Comparison of ENCODE assay signal across 31 cellular contexts in genomic region chr20:61535091-61535490, GRCh38.
"Had no signal": no experiment of that assay in that cellular context is flagged by ENCODE, and none has a peak within 500 bp of the region (broad histone marks: within the 10 kb centered on the region; RNA-seq: fewer than 3 reads in every experiment).

No MANE protein-coding gene starts in this region.

- H3K36me3 ChIP-seq: adrenal gland, brain microvascular endothelial cell, breast epithelium had no signal

- H3K4me3 ChIP-seq: adrenal gland, body of pancreas, breast epithelium had no signal

- H3K27ac ChIP-seq: adrenal gland, body of pancreas, brain microvascular endothelial cell, breast epithelium, VCaP had no signal

- H3K9me3 ChIP-seq: adrenal gland, body of pancreas, breast epithelium had no signal

- H3K27me3 ChIP-seq: adrenal gland, body of pancreas, brain microvascular endothelial cell had no signal

- FAIRE-seq: astrocyte, TTC549 had no signal

- H3K4me1 ChIP-seq: adrenal gland, body of pancreas, breast epithelium had no signal

- DNase-seq: activated B cell treated with CpG ODN at 0.5 μM for 24 hours; activated CD4-positive, alpha-beta memory T cell treated with anti-CD3 and anti-CD28 coated beads for 36 hours; activated CD4-positive, alpha-beta T cell treated with anti-CD3 and anti-CD28 coated beads for 4 hours; activated CD4-positive, alpha-beta T cell treated with anti-CD3 and anti-CD28 coated beads, Interleukin-2, amount 10 ng/mL, durations not matched to agents 24 days and 14 days; activated CD4-positive, alpha-beta T cell treated with anti-CD3 and anti-CD28 coated beads, Interleukin-2, amount 50 U/mL, for 1 hour; activated CD4-positive, alpha-beta T cell treated with anti-CD3 and anti-CD28 coated beads, Interleukin-2, amount 50 U/mL, for 4 hours; activated CD4-positive, CD25-positive, alpha-beta regulatory T cell treated with anti-CD3 and anti-CD28 coated beads, Interleukin-2, amount 50 U/mL, for 72 hours; activated CD8-positive, alpha-beta memory T cell treated with anti-CD3 and anti-CD28 coated beads, Interleukin-2, amount 50 U/mL, for 4 hours; activated CD8-positive, alpha-beta T cell treated with anti-CD3 and anti-CD28 coated beads for 36 hours; activated effector memory CD4-positive, alpha-beta T cell treated with anti-CD3 and anti-CD28 coated beads, Interleukin-2, amount 50 U/mL, for 16 hours; activated gamma-delta T cell treated with Interleukin-2 at 50 U/mL for 16 hours; activated naive CD4-positive, alpha-beta T cell; activated naive CD4-positive, alpha-beta T cell treated with anti-CD3 and anti-CD28 coated beads for 36 hours; activated naive CD4-positive, alpha-beta T cell treated with anti-CD3 and anti-CD28 coated beads, Interleukin-2, amount 50 U/mL, for 16 hours; activated naive CD8-positive, alpha-beta T cell treated with anti-CD3 and anti-CD28 coated beads for 36 hours; activated T-cell treated with anti-CD3 and anti-CD28 coated beads for 4 hours; activated T-cell treated with anti-CD3 and anti-CD28 coated beads, Interleukin-2, amount 50 U/mL, for 1 hour; activated T-cell treated with anti-CD3 and anti-CD28 coated beads, Interleukin-2, amount 50 U/mL, for 4 hours; activated T-cell treated with anti-CD3 and anti-CD28 coated beads, Interleukin-2, amount 50 U/mL, for 72 hours; adrenal gland; amniotic stem cell; body of pancreas; brain microvascular endothelial cell; central memory CD4-positive, alpha-beta T cell; T-helper 1 cell; T-helper 2 cell; T-helper 9 cell had no signal
